24 cellular contexts compared by ENCODE assay signal in the genomic region with DNA sequence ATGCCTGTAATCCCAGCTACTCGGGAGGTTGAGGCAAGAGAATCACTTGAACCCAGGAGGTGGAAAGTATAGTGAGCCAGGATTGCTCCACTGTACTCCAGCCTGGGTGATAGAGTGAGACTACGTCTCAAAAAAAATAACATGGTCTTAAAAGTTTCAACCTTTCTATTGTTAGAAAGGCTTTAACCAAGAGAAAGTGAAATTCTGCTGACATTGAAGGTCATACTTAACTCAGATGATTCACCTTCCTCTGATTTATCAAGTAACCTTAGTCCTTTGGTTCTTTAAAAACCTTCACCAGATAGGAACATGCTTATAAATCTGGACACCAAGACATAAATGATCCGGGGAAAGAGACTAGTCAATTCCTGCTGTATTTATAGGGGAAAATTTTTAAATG.
"Had no signal": no experiment of that assay in that cellular context is flagged by ENCODE, and none has a peak within 500 bp of the region (broad histone marks: within the 10 kb centered on the region; RNA-seq: fewer than 3 reads in every experiment).

No MANE protein-coding gene starts in this region.

- H3K9me3 ChIP-seq: ovary, psoas muscle, stomach, thoracic aorta, thyroid gland, tibial nerve, upper lobe of left lung, vagina had no signal

- H3K27me3 ChIP-seq: neural progenitor cell, ovary, stomach, thyroid gland, tibial nerve, upper lobe of left lung, vagina had no signal

- H3K27ac ChIP-seq: neural progenitor cell, ovary, parathyroid adenoma, psoas muscle, skin epidermis, stomach, thoracic aorta, thyroid gland, tibial nerve, upper lobe of left lung, vagina had no signal

- ATAC-seq: natural killer cell; psoas muscle; right cardiac atrium; sciatic nerve; stimulated activated effector memory CD8-positive, alpha-beta T cell treated with anti-CD3 and anti-CD28 coated beads, Interleukin-12 subunit alpha, Interleukin-12 subunit beta, amount 100 ng/mL, for 72 hours; stimulated activated naive B cell treated with anti-CD40 and anti-IgM and Interleukin-4, amounts not matched to agents 10 μg/mL and 1 μg/mL and 100 μg/mL, for 72 hours had no signal

- H3K36me3 ChIP-seq: neural progenitor cell, ovary, stomach, thoracic aorta, thyroid gland, tibial nerve, upper lobe of left lung, vagina had no signal

- H3K4me3 ChIP-seq: neural progenitor cell, ovary, psoas muscle, skin epidermis, stomach, thoracic aorta, thyroid gland, tibial nerve, upper lobe of left lung, vagina had no signal

- H2AFZ ChIP-seq: neural progenitor cell, parathyroid adenoma had no signal

- H3K4me2 ChIP-seq: neural progenitor cell had no signal

- DNase-seq: natural killer cell; occipital lobe; ovary; posterior cingulate gyrus; psoas muscle; right cardiac atrium; stimulated activated CD4-positive, alpha-beta T cell treated with anti-CD3 and anti-CD28 coated beads, Interleukin-15, amount 100 ng/mL, for 24 hours; stimulated activated CD4-positive, alpha-beta T cell treated with anti-CD3 and anti-CD28 coated beads, Interleukin-2, amount 100 ng/mL, for 24 hours; stimulated activated CD4-positive, alpha-beta T cell treated with anti-CD3 and anti-CD28 coated beads, Interleukin-2, amount 100 ng/mL, for 48 hours; stimulated activated CD4-positive, alpha-beta T cell treated with anti-CD3 and anti-CD28 coated beads, Interleukin-4, amount 100 ng/mL, for 24 hours; stimulated activated naive B cell treated with anti-CD40 and anti-IgM and Interleukin-4, amounts not matched to agents 10 μg/mL and 1 μg/mL and 100 μg/mL, for 72 hours; stimulated activated naive CD4-positive, alpha-beta T cell treated with Interleukin-2 at 50 U/mL for 16 hours; stomach; thyroid gland; trophoblast cell; upper lobe of left lung had no signal

- H3K4me1 ChIP-seq: neural progenitor cell, parathyroid adenoma, psoas muscle, thyroid gland, upper lobe of left lung, vagina had no signal

- H3K9ac ChIP-seq: neural progenitor cell, parathyroid adenoma had no signal
